In the genomic region with DNA sequence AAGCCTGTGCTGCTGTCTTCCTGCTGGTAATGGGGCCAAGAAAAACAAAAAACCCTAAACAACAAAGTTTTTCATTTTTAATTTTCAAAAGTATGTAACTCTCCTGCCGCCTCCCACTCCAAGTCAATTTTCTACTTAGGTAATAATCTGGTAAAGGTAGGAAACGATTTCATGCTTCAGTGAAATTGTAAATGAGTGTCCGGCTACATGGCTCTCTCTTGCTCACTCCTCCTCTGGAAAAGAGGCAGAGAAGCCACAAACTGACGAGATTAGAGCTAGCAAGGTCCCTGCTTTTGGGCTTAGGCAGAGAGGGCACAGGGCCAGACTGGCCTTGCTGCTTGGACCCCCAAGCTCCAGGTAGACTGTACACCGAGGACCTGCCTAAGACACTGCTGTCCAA, we compare ENCODE assay signal across 20 cellular contexts. TPM values are rescaled to one million over a fixed set of nuclear protein-coding genes. Genes with fewer than 3 reads are reported as not detected.
DNase-seq lines count a peak whose midpoint lies in the region; ATAC-seq and TF ChIP-seq lines count a peak whose summit lies in the region.
"Had no signal": no experiment of that assay in that cellular context is flagged by ENCODE, and none has a peak within 500 bp of the region (broad histone marks: within the 10 kb centered on the region; RNA-seq: fewer than 3 reads in every experiment).

No MANE protein-coding gene starts in this region.

- H3K36me3 Mint-ChIP-seq in activated naive CD4-positive, alpha-beta T cell treated with anti-CD3 and anti-CD28 coated beads, Interleukin-2, amount 50 U/mL, for 72 hours: no peaks in the 10 kb centered on the region
- no peaks in the 10 kb centered on the region for H3K36me3 Mint-ChIP-seq in osteocyte (ENCODE audit: unreplicated experiment)
- H3K36me3 Mint-ChIP-seq in activated naive CD8-positive, alpha-beta T cell treated with anti-CD3 and anti-CD28 coated beads for 36 hours: no peaks in the 10 kb centered on the region
- H3K36me3 Mint-ChIP-seq: activated naive CD8-positive, alpha-beta T cell; naive B cell had no signal

- H3K27me3 ChIP-seq in left ventricle myocardium inferior (ENCODE audit: low read depth) (no peaks in the 10 kb centered on the region), upper lobe of right lung (no peaks in the 10 kb centered on the region)
- H3K27me3 ChIP-seq: BLaER1 treated with 17β-estradiol and CSF1 and Interleukin-3, amounts not matched to agents 10 nM and 100 nM; cardiac muscle cell had no signal

- H3K4me3 ChIP-seq in left ventricle myocardium inferior (no peak overlapping the region), upper lobe of right lung (no peak overlapping the region)
- H3K4me3 ChIP-seq: BLaER1 treated with 17β-estradiol and CSF1 and Interleukin-3, amounts not matched to agents 10 nM and 100 nM; cardiac muscle cell had no signal

- H3K4me1 Mint-ChIP-seq in osteocyte (ENCODE audit: unreplicated experiment): peaks cover 29% of the 10 kb centered on the region
- H3K4me1 Mint-ChIP-seq in activated naive CD8-positive, alpha-beta T cell treated with anti-CD3 and anti-CD28 coated beads for 36 hours: peaks cover 4% of the 10 kb centered on the region
- H3K4me1 Mint-ChIP-seq: naive B cell had no signal

- H3K27ac Mint-ChIP-seq in activated naive CD4-positive, alpha-beta T cell treated with anti-CD3 and anti-CD28 coated beads, Interleukin-2, amount 50 U/mL, for 72 hours: peak overlapping the region; percentile 3 to 55
- peak overlapping the region; percentile 64 for H3K27ac Mint-ChIP-seq in osteocyte (ENCODE audit: unreplicated experiment)
- H3K27ac Mint-ChIP-seq in activated naive CD8-positive, alpha-beta T cell treated with anti-CD3 and anti-CD28 coated beads for 36 hours: no peak overlapping the region
- H3K27ac Mint-ChIP-seq: activated naive CD8-positive, alpha-beta T cell had no signal

- TF ChIP-seq CTCF in left ventricle myocardium inferior (IDR thresholded peaks at IDR 0.05; ENCODE audit: borderline replicate concordance): no peak
- no peak for TF ChIP-seq CTCF in osteocyte (IDR thresholded peaks at IDR 0.05)
- TF ChIP-seq CTCF in upper lobe of right lung (IDR thresholded peaks at IDR 0.05): no peak

- H3K4me3 Mint-ChIP-seq in osteocyte (ENCODE audit: unreplicated experiment): no peak overlapping the region
- H3K4me3 Mint-ChIP-seq in activated naive CD8-positive, alpha-beta T cell treated with anti-CD3 and anti-CD28 coated beads for 36 hours: no peak overlapping the region
- H3K4me3 Mint-ChIP-seq: activated naive CD8-positive, alpha-beta T cell; naive B cell had no signal

- H3K4me1 ChIP-seq in left ventricle myocardium inferior: peaks cover 27% of the 10 kb centered on the region
- peaks cover 18% of the 10 kb centered on the region for H3K4me1 ChIP-seq in upper lobe of right lung

- peak overlapping the region; percentile 69 for H3K27ac ChIP-seq in left ventricle myocardium inferior (replicated peaks)
- peak overlapping the region; percentile 84 for H3K27ac ChIP-seq in upper lobe of right lung
- H3K27ac ChIP-seq: cardiac muscle cell had no signal

- no peak for DNase-seq in activated naive CD4-positive, alpha-beta T cell treated with anti-CD3 and anti-CD28 coated beads, Interleukin-2, amount 50 U/mL, for 72 hours (ENCODE audit: low spot score in 2 of 2)
- DNase-seq in activated naive CD4-positive, alpha-beta T cell (lab: John Stamatoyannopoulos, UW): no peak
- DNase-seq in left ventricle myocardium inferior (no peak), osteocyte (ENCODE audit: extremely low spot score, unreplicated experiment) (no peak), upper lobe of right lung (no peak)
- DNase-seq in activated naive CD8-positive, alpha-beta T cell treated with anti-CD3 and anti-CD28 coated beads for 36 hours: no peak
- DNase-seq: 8988T; activated CD4-positive, alpha-beta T cell treated with anti-CD3 and anti-CD28 coated beads, Interleukin-2, amount 50 U/mL, for 4 hours; activated T-cell treated with anti-CD3 and anti-CD28 coated beads, Interleukin-2, amount 50 U/mL, for 1 hour; effector CD8-positive, alpha-beta T cell; left colon; naive B cell; NCI-H1436 treated with DMSO at 0.1 percent for 48 hours; NCI-H2227 treated with DMSO at 0.1 percent for 48 hours; NK-92 treated with Interleukin-12 subunit alpha and Interleukin-12 subunit beta, amount 100 ng/mL, for 24 hours had no signal

- intact Hi-C loops in left ventricle myocardium inferior (cut with micrococcal nuclease): no loop called here
- intact Hi-C loops in upper lobe of right lung (cut with DNase I): no loop called here

- no peak for ATAC-seq in activated naive CD4-positive, alpha-beta T cell treated with anti-CD3 and anti-CD28 coated beads, Interleukin-2, amount 50 U/mL, for 72 hours
- ATAC-seq in upper lobe of right lung (no peak), HG03342 (IDR thresholded peaks at IDR 0.05; ENCODE audit: unreplicated experiment) (no peak), HG03354 (IDR thresholded peaks at IDR 0.05; ENCODE audit: poor library complexity, severe bottlenecking, unreplicated experiment) (no peak)
- ATAC-seq: left colon had no signal

- H3K27me3 Mint-ChIP-seq in osteocyte (ENCODE audit: unreplicated experiment): no peaks in the 10 kb centered on the region
- H3K27me3 Mint-ChIP-seq in activated naive CD8-positive, alpha-beta T cell treated with anti-CD3 and anti-CD28 coated beads for 36 hours: no peaks in the 10 kb centered on the region
- H3K27me3 Mint-ChIP-seq: activated naive CD8-positive, alpha-beta T cell; naive B cell had no signal

- no peaks in the 10 kb centered on the region for H3K9me3 Mint-ChIP-seq in activated naive CD4-positive, alpha-beta T cell treated with anti-CD3 and anti-CD28 coated beads, Interleukin-2, amount 50 U/mL, for 72 hours
- H3K9me3 Mint-ChIP-seq in osteocyte (ENCODE audit: unreplicated experiment): no peaks in the 10 kb centered on the region
- H3K9me3 Mint-ChIP-seq in activated naive CD8-positive, alpha-beta T cell treated with anti-CD3 and anti-CD28 coated beads for 36 hours: no peaks in the 10 kb centered on the region
- H3K9me3 Mint-ChIP-seq: naive B cell had no signal

- H3K36me3 ChIP-seq in left ventricle myocardium inferior (peaks cover 10% of the 10 kb centered on the region), upper lobe of right lung (no peaks in the 10 kb centered on the region)
- H3K36me3 ChIP-seq: cardiac muscle cell had no signal

- H3K9me3 ChIP-seq in left ventricle myocardium inferior (replicated peaks) (no peaks in the 10 kb centered on the region), upper lobe of right lung (no peaks in the 10 kb centered on the region)

RNA-seq across cellular contexts. Expression of gene KLHL25, which starts 23.4 kb away (rescaled TPM):
- 1 to 10 TPM; 6.0 to 9.2 TPM for total RNA-seq in activated naive CD4-positive, alpha-beta T cell treated with anti-CD3 and anti-CD28 coated beads, Interleukin-2, amount 50 U/mL, for 72 hours
- total RNA-seq in left ventricle myocardium inferior (4.0 TPM), osteocyte (3.6 and 3.9 TPM in 2 replicates), upper lobe of right lung (4.7 TPM)
- total RNA-seq in activated naive CD8-positive, alpha-beta T cell treated with anti-CD3 and anti-CD28 coated beads for 36 hours: 1 to 10 TPM; 2.9 to 3.7 TPM
